ENCODE assay signal across 8 cellular contexts in genomic region chr10:69086131-69086530, GRCh38. TPM values are rescaled to one million over a fixed set of nuclear protein-coding genes. Genes with fewer than 3 reads are reported as not detected.
DNase-seq lines count a peak whose midpoint lies in the region; ATAC-seq, FAIRE-seq and TF ChIP-seq lines count a peak whose summit lies in the region.

No MANE protein-coding gene starts in this region.

- H3K4me1 Mint-ChIP-seq in naive thymus-derived CD4-positive, alpha-beta T cell, result peaks cover 25 to 53% (median 47%) of the 10 kb centered on the region in 7 donors

- H3K4me3 ChIP-seq in BLaER1 treated with 17β-estradiol and CSF1 and Interleukin-3, amounts not matched to agents 10 nM and 100 nM, result peak overlapping the region in 5 of 10 experiments; percentile 16 to 91 (median 83); a peak in 7 of 20 replicates
- H3K4me3 ChIP-seq in NB4 (ENCODE audit: low read depth, low read length), result peak overlapping the region; percentile 49
- H3K4me3 ChIP-seq in choroid plexus epithelial cell (ENCODE audit: low read depth, low read length), result peak overlapping the region; percentile 25
- H3K4me3 ChIP-seq in naive thymus-derived CD4-positive, alpha-beta T cell (ENCODE audit: low read length), result no peak overlapping the region

- H4K20me1 ChIP-seq in BLaER1 treated with 17β-estradiol and CSF1 and Interleukin-3, amounts not matched to agents 10 nM and 100 nM, result peaks cover 0 to 27% (median 18%) of the 10 kb centered on the region in 11 experiments; a peak in 12 of 22 replicates

- TF ChIP-seq POLR2A in NB4 (IDR thresholded peaks at IDR 0.05; ENCODE audit: extremely low read depth, insufficient read length), result peak; percentile 70

- no peaks in the 10 kb centered on the region for H3K9me3 Mint-ChIP-seq in naive thymus-derived CD4-positive, alpha-beta T cell

- no peaks in the 10 kb centered on the region for H3K27me3 Mint-ChIP-seq in naive thymus-derived CD4-positive, alpha-beta T cell

- POLR2A ChIA-PET in naive thymus-derived CD4-positive, alpha-beta T cell (lab: Charles Lee), result interaction anchor here (0.6 to 1.0 kb wide), 2 partner anchors 24 to 36 kb away, joined by 3 to 4 read pairs; no protein-coding TSS in a partner anchor

- peak overlapping the region; percentile 80 to 99 (median 94) for H3K27ac Mint-ChIP-seq in naive thymus-derived CD4-positive, alpha-beta T cell

- no peak for ATAC-seq in naive thymus-derived CD4-positive, alpha-beta T cell
- ATAC-seq in GM21447 (IDR thresholded peaks at IDR 0.05; ENCODE audit: unreplicated experiment), result no peak

- peaks cover 0 to 28% (median 21%) of the 10 kb centered on the region in 11 experiments; a peak in 15 of 22 replicates for H3K36me3 ChIP-seq in BLaER1 treated with 17β-estradiol and CSF1 and Interleukin-3, amounts not matched to agents 10 nM and 100 nM
- no peaks in the 10 kb centered on the region for H3K36me3 ChIP-seq in naive thymus-derived CD4-positive, alpha-beta T cell (ENCODE audit: control insufficient read depth in 2 of 3, insufficient read depth in 3 of 3, low read length in 3 of 3)

- DNase-seq in NB4 (ENCODE audit: low read depth) (peak; percentile 90), choroid plexus epithelial cell (ENCODE audit: low read depth) (peak; percentile 72), D721Med (ENCODE audit: insufficient read length, low spot score) (no peak), NCI-H128 (lab: John Stamatoyannopoulos, UW; ENCODE audit: unreplicated experiment) (no peak), 8988T (no peak)
- DNase-seq in naive thymus-derived CD4-positive, alpha-beta T cell, result no peak

- H3K4me2 ChIP-seq in BLaER1 treated with 17β-estradiol and CSF1 and Interleukin-3, amounts not matched to agents 10 nM and 100 nM, result peak overlapping the region; percentile 81 to 97 (median 90)

- FAIRE-seq in D721Med (lab: Jason Lieb, UNC), result no peak

- no peak for TF ChIP-seq CTCF in NB4 (IDR thresholded peaks at IDR 0.05; ENCODE audit: low read depth, low read length)
- TF ChIP-seq CTCF in choroid plexus epithelial cell (conservative IDR thresholded peaks at IDR 0.05; ENCODE audit: low read depth, low read length), result no peak
- no peak for TF ChIP-seq CTCF in D721Med (IDR thresholded peaks at IDR 0.05; ENCODE audit: insufficient read depth, missing control alignments)

- H3K36me3 Mint-ChIP-seq in naive thymus-derived CD4-positive, alpha-beta T cell, result peaks cover 0 to 20% (median 0%) of the 10 kb centered on the region in 5 donors

- H3K27ac ChIP-seq in BLaER1 treated with 17β-estradiol and CSF1 and Interleukin-3, amounts not matched to agents 10 nM and 100 nM, result peak overlapping the region; percentile 39 to 98 (median 93); a peak in 19 of 22 replicates
- H3K27ac ChIP-seq in naive thymus-derived CD4-positive, alpha-beta T cell (ENCODE audit: low read depth, low read length), result peak overlapping the region; percentile 24

- peaks cover 0 to 17% (median 0%) of the 10 kb centered on the region in 11 experiments; a peak in 1 of 22 replicates for H3K9me3 ChIP-seq in BLaER1 treated with 17β-estradiol and CSF1 and Interleukin-3, amounts not matched to agents 10 nM and 100 nM (replicated peaks in 1 of 11)
- no peaks in the 10 kb centered on the region for H3K9me3 ChIP-seq in naive thymus-derived CD4-positive, alpha-beta T cell (ENCODE audit: control insufficient read depth in 2 of 3, low read length in 3 of 3)

- CTCF ChIA-PET in naive thymus-derived CD4-positive, alpha-beta T cell (lab: Charles Lee), result no interaction called here

- peaks cover 32 to 60% (median 36%) of the 10 kb centered on the region in 10 experiments for H3K4me1 ChIP-seq in BLaER1 treated with 17β-estradiol and CSF1 and Interleukin-3, amounts not matched to agents 10 nM and 100 nM
- peaks cover 14 to 31% of the 10 kb centered on the region in 2 donors for H3K4me1 ChIP-seq in naive thymus-derived CD4-positive, alpha-beta T cell (ENCODE audit: control insufficient read depth in 2 of 2, insufficient read depth in 2 of 2, low read length in 2 of 2)

- peak overlapping the region; percentile 60 to 90 (median 80) for H3K4me3 Mint-ChIP-seq in naive thymus-derived CD4-positive, alpha-beta T cell

- no peaks in the 10 kb centered on the region for H3K27me3 ChIP-seq in BLaER1 treated with 17β-estradiol and CSF1 and Interleukin-3, amounts not matched to agents 10 nM and 100 nM
- H3K27me3 ChIP-seq in naive thymus-derived CD4-positive, alpha-beta T cell (ENCODE audit: control insufficient read depth in 2 of 2, insufficient read depth in 2 of 2, low read length in 2 of 2), result no peaks in the 10 kb centered on the region

- H3K9ac ChIP-seq in BLaER1 treated with 17β-estradiol and CSF1 and Interleukin-3, amounts not matched to agents 10 nM and 100 nM, result peak overlapping the region in 8 of 11 experiments; percentile 7 to 98 (median 92); a peak in 12 of 22 replicates

- intact Hi-C loops in naive thymus-derived CD4-positive, alpha-beta T cell (cut with micrococcal nuclease), result loop anchor here in 1 of 2 donors (2.0 kb wide), 1 partner anchor 753 kb away; the partner anchor contains the start of genes HNRNPH3 and PBLD

RNA-seq across cellular contexts. Expression of gene SRGN, which starts 1.8 kb away (rescaled TPM):
- 100 to 1,000 TPM in 3 of 5 experiments, 10 to 100 TPM in 2; 66.6 to 748 (median 227) TPM for total RNA-seq in naive thymus-derived CD4-positive, alpha-beta T cell
- 100 to 1,000 TPM in 1 of 2 donors, 10 to 100 TPM in 1; 79.1 to 118 TPM for polyA plus RNA-seq in naive thymus-derived CD4-positive, alpha-beta T cell

RNA-seq across cellular contexts. Expression of gene VPS26A, which starts 37.8 kb away (rescaled TPM):
- 10 to 100 TPM; 25.5 to 35.0 (median 29.5) TPM for total RNA-seq in naive thymus-derived CD4-positive, alpha-beta T cell
- polyA plus RNA-seq in naive thymus-derived CD4-positive, alpha-beta T cell, result 10 to 100 TPM; 27.4 to 29.1 TPM

Comparison
In these comparisons a context has a peak if more than half of its experiments do, and no peak if none do; other contexts are left out.
1. DNase-seq: peak in NB4 (single experiment) and choroid plexus epithelial cell (single experiment); none in naive thymus-derived CD4-positive, alpha-beta T cell (0 of 9), D721Med (single experiment), NCI-H128 (single experiment) and 8988T (single experiment).